2 cellular contexts compared by ENCODE assay signal in the genomic region with DNA sequence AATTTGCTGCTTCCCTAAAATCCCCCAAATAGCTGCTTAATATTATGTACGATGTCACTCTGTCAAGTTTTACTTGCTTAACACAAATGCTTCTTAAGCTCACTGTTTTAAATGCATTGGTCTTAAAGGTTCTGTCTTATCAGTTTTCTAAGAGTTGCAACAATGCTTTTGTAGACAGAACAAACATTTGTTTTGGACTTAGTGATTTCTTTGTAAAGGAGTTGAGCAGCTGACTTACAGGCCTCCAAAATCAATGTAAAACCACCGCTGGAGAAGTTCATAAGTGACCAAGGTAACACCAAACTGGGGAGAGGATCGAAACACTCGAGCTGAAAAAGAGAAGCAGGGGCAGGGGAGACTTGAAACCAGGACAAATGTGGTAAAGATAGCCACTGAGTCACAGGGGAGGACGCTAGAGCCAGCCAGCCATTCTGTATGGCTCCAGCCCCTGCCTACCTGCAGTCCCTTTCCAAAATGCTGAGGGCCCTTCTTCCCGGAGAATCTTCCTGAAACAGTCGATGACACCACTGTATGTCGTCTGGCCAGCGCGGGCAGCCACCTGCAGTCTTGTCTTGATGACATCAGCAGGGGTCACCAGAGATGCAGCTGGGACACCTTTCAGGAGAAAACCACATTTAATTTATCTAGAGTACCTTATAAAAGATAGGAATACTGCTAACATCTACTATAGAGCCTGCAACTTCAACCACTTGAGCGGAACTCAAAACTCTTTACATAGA.
TF ChIP-seq lines count a peak whose summit lies in the region.

No MANE protein-coding gene starts in this region.

TF ChIP-seq in K562, 482 proteins besides CTCF, POLR2A, EP300 and RAD21:
- TF ChIP-seq HDAC1 (IDR thresholded peaks at IDR 0.05) (no peak), ZNF133 (CRISPR knock-in tag; IDR thresholded peaks at IDR 0.05) (no peak), ATF7 (IDR thresholded peaks at IDR 0.05) (no peak), IFI16 (CRISPR knock-in tag; IDR thresholded peaks at IDR 0.05) (no peak), CHCHD3 (CRISPR knock-in tag; IDR thresholded peaks at IDR 0.05) (no peak), ZNF644 (tag; IDR thresholded peaks at IDR 0.05; ENCODE audit: low read depth) (no peak)
- TF ChIP-seq, protein P1, sequence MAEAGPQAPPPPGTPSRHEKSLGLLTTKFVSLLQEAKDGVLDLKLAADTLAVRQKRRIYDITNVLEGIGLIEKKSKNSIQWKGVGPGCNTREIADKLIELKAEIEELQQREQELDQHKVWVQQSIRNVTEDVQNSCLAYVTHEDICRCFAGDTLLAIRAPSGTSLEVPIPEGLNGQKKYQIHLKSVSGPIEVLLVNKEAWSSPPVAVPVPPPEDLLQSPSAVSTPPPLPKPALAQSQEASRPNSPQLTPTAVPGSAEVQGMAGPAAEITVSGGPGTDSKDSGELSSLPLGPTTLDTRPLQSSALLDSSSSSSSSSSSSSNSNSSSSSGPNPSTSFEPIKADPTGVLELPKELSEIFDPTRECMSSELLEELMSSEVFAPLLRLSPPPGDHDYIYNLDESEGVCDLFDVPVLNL (CRISPR knock-in tag; IDR thresholded peaks at IDR 0.05; ENCODE audit: low read depth): no peak
- TF ChIP-seq, protein P2, sequence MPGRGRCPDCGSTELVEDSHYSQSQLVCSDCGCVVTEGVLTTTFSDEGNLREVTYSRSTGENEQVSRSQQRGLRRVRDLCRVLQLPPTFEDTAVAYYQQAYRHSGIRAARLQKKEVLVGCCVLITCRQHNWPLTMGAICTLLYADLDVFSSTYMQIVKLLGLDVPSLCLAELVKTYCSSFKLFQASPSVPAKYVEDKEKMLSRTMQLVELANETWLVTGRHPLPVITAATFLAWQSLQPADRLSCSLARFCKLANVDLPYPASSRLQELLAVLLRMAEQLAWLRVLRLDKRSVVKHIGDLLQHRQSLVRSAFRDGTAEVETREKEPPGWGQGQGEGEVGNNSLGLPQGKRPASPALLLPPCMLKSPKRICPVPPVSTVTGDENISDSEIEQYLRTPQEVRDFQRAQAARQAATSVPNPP (IDR thresholded peaks at IDR 0.05; ENCODE audit: borderline replicate concordance, insufficient read depth, insufficient read length): no peak

TF ChIP-seq in SK-N-SH, 30 proteins besides CTCF, POLR2A, EP300 and RAD21:
- TF ChIP-seq FOXM1 (IDR thresholded peaks at IDR 0.05; ENCODE audit: low read depth) (no peak), ELF1 (IDR thresholded peaks at IDR 0.05) (no peak), TEAD4 (IDR thresholded peaks at IDR 0.05; ENCODE audit: borderline replicate concordance, insufficient read depth) (no peak), FOXJ3 (CRISPR knock-in tag; IDR thresholded peaks at IDR 0.05) (no peak), TAF1 (IDR thresholded peaks at IDR 0.05; ENCODE audit: borderline replicate concordance, low read depth, low read length) (no peak), GABPA (IDR thresholded peaks at IDR 0.05; ENCODE audit: low read depth) (no peak), FOSL2 (IDR thresholded peaks at IDR 0.05; ENCODE audit: borderline replicate concordance, low read depth) (no peak), POLR2AphosphoS5 (IDR thresholded peaks at IDR 0.05; ENCODE audit: low read depth, low read length) (no peak), RCOR1 (IDR thresholded peaks at IDR 0.05; ENCODE audit: low read length) (no peak), CHD2 (IDR thresholded peaks at IDR 0.05; ENCODE audit: low read length, partially characterized antibody) (no peak)
- TF ChIP-seq, protein P3, sequence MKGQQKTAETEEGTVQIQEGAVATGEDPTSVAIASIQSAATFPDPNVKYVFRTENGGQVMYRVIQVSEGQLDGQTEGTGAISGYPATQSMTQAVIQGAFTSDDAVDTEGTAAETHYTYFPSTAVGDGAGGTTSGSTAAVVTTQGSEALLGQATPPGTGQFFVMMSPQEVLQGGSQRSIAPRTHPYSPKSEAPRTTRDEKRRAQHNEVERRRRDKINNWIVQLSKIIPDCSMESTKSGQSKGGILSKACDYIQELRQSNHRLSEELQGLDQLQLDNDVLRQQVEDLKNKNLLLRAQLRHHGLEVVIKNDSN (IDR thresholded peaks at IDR 0.05; ENCODE audit: borderline replicate concordance, low read depth): no peak
TF ChIP-seq in SK-N-SH: peak in this region for 0.
